ENCODE assay signal across 11 cellular contexts in genomic region chr14:79543966-79544365, GRCh38.
DNase-seq lines count a peak whose midpoint lies in the region; ATAC-seq and TF ChIP-seq lines count a peak whose summit lies in the region.
"Had no signal": no experiment of that assay in that cellular context is flagged by ENCODE, and none has a peak within 500 bp of the region (broad histone marks: within the 10 kb centered on the region; RNA-seq: fewer than 3 reads in every experiment).

No MANE protein-coding gene starts in this region.

- H3K36me3 ChIP-seq in osteoblast (ENCODE audit: insufficient read depth, low read length), result no peaks in the 10 kb centered on the region
- no peaks in the 10 kb centered on the region for H3K36me3 ChIP-seq in psoas muscle (ENCODE audit: insufficient read depth in 1 of 2, low read depth in 1 of 2)
- H3K36me3 ChIP-seq in tibial artery, result no peaks in the 10 kb centered on the region

- no peak overlapping the region for H3K4me2 ChIP-seq in osteoblast (ENCODE audit: insufficient read depth, low read length)

- intact Hi-C loops in psoas muscle (cut with DNase I) (no loop called here), tibial artery (cut with DNase I; ENCODE audit: low total_unique reads) (no loop called here)

- TF ChIP-seq POLR2A in NB4 (IDR thresholded peaks at IDR 0.05; ENCODE audit: extremely low read depth, insufficient read length), result no peak

- WGBS in psoas muscle, 3 donors, result 75 to 81% (median 77%) methylated on average over 6 of the region's 6 CpGs

- H3K27me3 ChIP-seq in osteoblast (ENCODE audit: insufficient read depth, low read length) (no peaks in the 10 kb centered on the region), psoas muscle (ENCODE audit: insufficient read depth in 3 of 3, low read length in 2 of 3) (no peaks in the 10 kb centered on the region), tibial artery (no peaks in the 10 kb centered on the region)

- ATAC-seq in psoas muscle (no peak), HG03025 (IDR thresholded peaks at IDR 0.05; ENCODE audit: low FRiP score, unreplicated experiment) (no peak)
- ATAC-seq: natural killer cell treated with Interleukin-12 subunit alpha and Interleukin-12 subunit beta and Interleukin-15 and Interleukin-18, amount 100 ng/mL, for 72 hours had no signal

- H3K27ac ChIP-seq in osteoblast (ENCODE audit: low read depth, low read length) (peak overlapping the region; percentile 56), psoas muscle (no peak overlapping the region), tibial artery (no peak overlapping the region)

- no peak overlapping the region for H2AFZ ChIP-seq in osteoblast (ENCODE audit: low read length)

- H3K4me1 ChIP-seq in osteoblast (ENCODE audit: insufficient read depth, low read length) (peaks cover 30% of the 10 kb centered on the region), psoas muscle (no peaks in the 10 kb centered on the region), tibial artery (peaks cover 0 to 33% (median 6%) of the 10 kb centered on the region in 4 donors)

- H3K4me3 ChIP-seq in NB4 (ENCODE audit: low read depth, low read length), result no peak overlapping the region
- no peak overlapping the region for H3K4me3 ChIP-seq in epithelial cell of esophagus (ENCODE audit: low read length)
- H3K4me3 ChIP-seq in osteoblast (ENCODE audit: insufficient read depth, low read length), result no peak overlapping the region
- H3K4me3 ChIP-seq in psoas muscle, result no peak overlapping the region
- no peak overlapping the region for H3K4me3 ChIP-seq in tibial artery

- TF ChIP-seq CTCF in NB4 (IDR thresholded peaks at IDR 0.05; ENCODE audit: low read depth, low read length) (peak; percentile 31), epithelial cell of esophagus (IDR thresholded peaks at IDR 0.05; ENCODE audit: insufficient read depth, low read depth, low read length, missing control alignments) (peak; percentile 57), osteoblast (IDR thresholded peaks at IDR 0.05; ENCODE audit: extremely low read depth, low read depth, low read length) (peak; percentile 64), psoas muscle (IDR thresholded peaks at IDR 0.05) (no peak), tibial artery (IDR thresholded peaks at IDR 0.05) (no peak)

- DNase-seq in EL, result peak; percentile 71
- DNase-seq in NB4 (ENCODE audit: low read depth), result peak; percentile 5
- peak; percentile 87 for DNase-seq in epithelial cell of esophagus (ENCODE audit: low read depth)
- no peak for DNase-seq in osteoblast (ENCODE audit: insufficient read length, low spot score, missing footprints)
- DNase-seq in psoas muscle, result no peak
- no peak for DNase-seq in tibial artery
- no peak for DNase-seq in activated T-cell treated with anti-CD3 and anti-CD28 coated beads for 4 hours
- DNase-seq: activated CD4-positive, alpha-beta T cell treated with anti-CD3 and anti-CD28 coated beads, Interleukin-2, amount 10 ng/mL, durations not matched to agents 24 days and 14 days; NCI-H345 had no signal

- no peaks in the 10 kb centered on the region for H3K79me2 ChIP-seq in osteoblast (ENCODE audit: insufficient read depth, low read length)

- no peaks in the 10 kb centered on the region for H4K20me1 ChIP-seq in osteoblast (ENCODE audit: insufficient read depth, low read length)

- H3K9me3 ChIP-seq in osteoblast (ENCODE audit: low read depth, low read length) (no peaks in the 10 kb centered on the region), psoas muscle (no peaks in the 10 kb centered on the region), tibial artery (no peaks in the 10 kb centered on the region)

Comparison
In these comparisons a context has a peak if more than half of its experiments do, and no peak if none do; other contexts are left out.
1. DNase-seq: peak in EL (single experiment), NB4 (single experiment) and epithelial cell of esophagus (single experiment); none in osteoblast (single experiment), psoas muscle (0 of 2), tibial artery (0 of 2) and activated T-cell treated with anti-CD3 and anti-CD28 coated beads for 4 hours (single experiment).
2. CTCF ChIP-seq: peak in NB4 (single experiment), epithelial cell of esophagus (single experiment) and osteoblast (single experiment); none in psoas muscle (single experiment) and tibial artery (0 of 2).